In the genomic region with DNA sequence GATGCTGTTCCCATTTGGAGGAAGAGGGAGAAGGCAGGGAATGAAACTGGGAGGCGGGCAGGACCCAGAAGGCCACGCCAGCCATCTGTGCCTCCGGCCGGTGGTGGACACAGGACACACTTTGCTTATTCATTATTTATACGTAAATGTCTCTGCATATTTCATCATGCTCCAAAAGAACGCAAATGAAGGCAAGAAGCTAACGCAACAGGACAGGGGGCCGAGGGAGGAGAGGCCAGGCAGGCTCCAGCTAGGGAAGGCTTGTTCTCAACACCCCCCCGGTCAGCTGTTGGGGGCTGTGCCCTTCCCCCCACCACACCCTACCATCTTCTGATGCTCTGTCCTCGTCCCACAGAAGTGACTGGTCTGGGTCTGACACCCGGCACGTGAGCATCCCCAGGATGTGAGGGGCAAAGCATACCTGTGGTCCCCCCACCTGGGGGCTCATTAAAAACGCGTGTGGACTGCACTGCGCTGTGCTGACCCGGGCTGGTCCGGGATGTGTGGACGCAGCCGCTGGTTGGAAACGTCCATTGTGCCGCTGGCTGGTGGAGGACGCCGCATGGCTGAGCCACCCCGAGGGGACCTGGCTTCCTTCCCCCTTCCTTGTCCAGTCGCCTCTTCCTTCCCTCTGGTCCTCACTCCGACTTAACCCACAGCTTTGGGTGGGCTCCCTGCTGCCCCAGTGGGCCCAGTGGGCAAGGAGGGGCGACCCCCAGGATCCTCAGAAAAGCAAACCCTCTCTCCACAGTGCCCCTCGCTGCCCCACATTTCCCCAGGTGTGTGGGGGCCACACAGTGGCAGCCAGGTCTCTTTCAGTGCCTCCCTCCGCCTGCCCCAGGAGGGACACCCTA, we compare ENCODE assay signal across 25 cellular contexts. TPM values are rescaled to one million over a fixed set of nuclear protein-coding genes. Genes with fewer than 3 reads are reported as not detected.
DNase-seq lines count a peak whose midpoint lies in the region; ATAC-seq, FAIRE-seq and TF ChIP-seq lines count a peak whose summit lies in the region.
"Had no signal": no experiment of that assay in that cellular context is flagged by ENCODE, and none has a peak within 500 bp of the region (broad histone marks: within the 10 kb centered on the region; RNA-seq: fewer than 3 reads in every experiment).

No MANE protein-coding gene starts in this region.

- no peak for TF ChIP-seq CTCF in A549 (IDR thresholded peaks at IDR 0.05)
- no peak for TF ChIP-seq CTCF in RWPE2 (IDR thresholded peaks at IDR 0.05; ENCODE audit: poor library complexity, severe bottlenecking)
- no peak for TF ChIP-seq CTCF in fibroblast of villous mesenchyme (IDR thresholded peaks at IDR 0.05; ENCODE audit: insufficient read depth, low read depth, low read length)
- TF ChIP-seq CTCF in osteoblast (IDR thresholded peaks at IDR 0.05; ENCODE audit: extremely low read depth, low read depth, low read length), result no peak
- TF ChIP-seq CTCF in foreskin fibroblast (IDR thresholded peaks at IDR 0.05; ENCODE audit: low read depth, low read length), result no peak

- H3K27me3 ChIP-seq in RWPE2 (ENCODE audit: insufficient read depth, poor library complexity, severe bottlenecking) (peaks cover 44% of the 10 kb centered on the region), osteoblast (ENCODE audit: insufficient read depth, low read length) (peaks cover 13% of the 10 kb centered on the region)
- H3K27me3 ChIP-seq in CD4-positive, alpha-beta memory T cell (ENCODE audit: insufficient read depth, low read length), result no peaks in the 10 kb centered on the region

- no peak for TF ChIP-seq EP300 in A549 (IDR thresholded peaks at IDR 0.05)

- TF ChIP-seq POLR2A in A549 (IDR thresholded peaks at IDR 0.05; ENCODE audit: low read length), result no peak

- no peaks in the 10 kb centered on the region for H3K36me3 ChIP-seq in RWPE2 (ENCODE audit: low read depth)
- no peaks in the 10 kb centered on the region for H3K36me3 ChIP-seq in osteoblast (ENCODE audit: insufficient read depth, low read length)
- H3K36me3 ChIP-seq in CD4-positive, alpha-beta memory T cell (ENCODE audit: insufficient read depth, low read length), result no peaks in the 10 kb centered on the region
- H3K36me3 ChIP-seq: SJCRH30 had no signal

- H2AFZ ChIP-seq in osteoblast (ENCODE audit: low read length), result no peak overlapping the region
- H2AFZ ChIP-seq: GM23248 had no signal

- H3K4me3 Mint-ChIP-seq in CD4-positive, alpha-beta memory T cell, result no peak overlapping the region
- H3K4me3 Mint-ChIP-seq: B cell had no signal

- H3K4me3 ChIP-seq in A549 (no peak overlapping the region), RWPE2 (ENCODE audit: severe bottlenecking) (no peak overlapping the region), fibroblast of villous mesenchyme (ENCODE audit: low read depth, low read length) (no peak overlapping the region), osteoblast (ENCODE audit: insufficient read depth, low read length) (no peak overlapping the region), foreskin fibroblast (ENCODE audit: low read depth in 1 of 2, low read length in 2 of 2) (no peak overlapping the region)
- H3K4me3 ChIP-seq in CD4-positive, alpha-beta memory T cell (ENCODE audit: low read length in 2 of 2), result no peak overlapping the region
- H3K4me3 ChIP-seq: GM23248, SJCRH30 had no signal

- TF ChIP-seq RAD21 in A549 (conservative IDR thresholded peaks at IDR 0.05 in 1 of 2, IDR thresholded peaks at IDR 0.05 in 1 of 2), result no peak

- H3K9me3 Mint-ChIP-seq in CD4-positive, alpha-beta memory T cell, result no peaks in the 10 kb centered on the region

- H3K4me1 Mint-ChIP-seq in CD4-positive, alpha-beta memory T cell, result no peaks in the 10 kb centered on the region
- H3K4me1 Mint-ChIP-seq: B cell had no signal

- H3K4me2 ChIP-seq in A549 (no peak overlapping the region), osteoblast (ENCODE audit: insufficient read depth, low read length) (no peak overlapping the region)
- H3K4me2 ChIP-seq: KMS-11 had no signal

- peak overlapping the region; percentile 9 to 42; a peak in 3 of 6 replicates for H3K27ac ChIP-seq in A549
- no peak overlapping the region for H3K27ac ChIP-seq in RWPE2 (ENCODE audit: poor library complexity, severe bottlenecking)
- H3K27ac ChIP-seq in osteoblast (ENCODE audit: low read depth, low read length), result no peak overlapping the region
- no peak overlapping the region for H3K27ac ChIP-seq in CD4-positive, alpha-beta memory T cell (ENCODE audit: low read depth, low read length)
- H3K27ac ChIP-seq: GM23248, KMS-11, SJCRH30 had no signal

- H3K36me3 Mint-ChIP-seq in CD4-positive, alpha-beta memory T cell, result no peaks in the 10 kb centered on the region

- no peak for FAIRE-seq in A549 (lab: Jason Lieb, UNC)
- FAIRE-seq: HTR-8/SVneo had no signal

- DNase-seq in A549 (ENCODE audit: low read depth in 1 of 2, low spot score in 1 of 2), result no peak
- peak; percentile 59 for DNase-seq in RWPE2 (ENCODE audit: low spot score)
- peak; percentile 11 for DNase-seq in fibroblast of villous mesenchyme (ENCODE audit: low read depth)
- peak; percentile 49 for DNase-seq in osteoblast (ENCODE audit: insufficient read length, low spot score, missing footprints)
- no peak for DNase-seq in CD4-positive, alpha-beta memory T cell
- no peak for DNase-seq in foreskin fibroblast
- DNase-seq: DMS79; GM23248; HCEC 1CT; NCI-H1092 treated with DMSO at 0.1 percent for 48 hours; NCI-H146; NCI-H2029 treated with DMSO at 0.1 percent for 48 hours; NCI-H2171; NCI-H345; NCI-H524; NCI-H774; NK-92 treated with Interleukin-12 subunit alpha and Interleukin-12 subunit beta, amount 100 ng/mL, for 24 hours; SJCRH30 had no signal

- 69% methylated on average over 28 of the region's 29 CpGs for WGBS in A549 (ENCODE audit: missing lambda C conversion rate)

- POLR2A ChIA-PET in A549 (lab: Yijun Ruan, JAX), result interaction anchor here (0.7 kb wide), 1 partner anchor 279 kb away, joined by 4 read pairs; no protein-coding TSS in a partner anchor
- POLR2A ChIA-PET in CD4-positive, alpha-beta memory T cell (lab: Charles Lee; ENCODE audit: partially characterized antibody), result interaction anchor here (0.6 kb wide), 1 partner anchor 44 kb away, joined by 4 read pairs; no protein-coding TSS in a partner anchor

- H3K27me3 Mint-ChIP-seq in CD4-positive, alpha-beta memory T cell, result peaks cover 17 to 30% of the 10 kb centered on the region in 2 donors

- intact Hi-C loops in CD4-positive, alpha-beta memory T cell (cut with micrococcal nuclease), result no loop called here

- CTCF ChIA-PET in A549 (lab: Yijun Ruan, JAX), result interaction anchor here (0.6 to 2.8 kb wide), 8 partner anchors 11 to 544 kb away, joined by 3 to 9 read pairs (median 5); no protein-coding TSS in a partner anchor
- CTCF ChIA-PET in CD4-positive, alpha-beta memory T cell (lab: Charles Lee; ENCODE audit: partially characterized antibody), result no interaction called here

- H3K4me1 ChIP-seq in A549 (peaks cover 3% of the 10 kb centered on the region; the same call in 1 of the 3 replicates), RWPE2 (ENCODE audit: insufficient read depth, poor library complexity, severe bottlenecking) (no peaks in the 10 kb centered on the region), osteoblast (ENCODE audit: insufficient read depth, low read length) (no peaks in the 10 kb centered on the region)
- no peaks in the 10 kb centered on the region for H3K4me1 ChIP-seq in CD4-positive, alpha-beta memory T cell (ENCODE audit: insufficient read depth, low read length)
- H3K4me1 ChIP-seq: SJCRH30 had no signal

- no peaks in the 10 kb centered on the region for H4K20me1 ChIP-seq in osteoblast (ENCODE audit: insufficient read depth, low read length)

- H3K9me3 ChIP-seq in A549 (no peaks in the 10 kb centered on the region), RWPE2 (ENCODE audit: severe bottlenecking) (no peaks in the 10 kb centered on the region), osteoblast (ENCODE audit: low read depth, low read length) (no peaks in the 10 kb centered on the region)
- no peaks in the 10 kb centered on the region for H3K9me3 ChIP-seq in CD4-positive, alpha-beta memory T cell (ENCODE audit: control insufficient read depth in 1 of 2, low read length in 2 of 2)
- H3K9me3 ChIP-seq: SJCRH30 had no signal

- H3K27ac Mint-ChIP-seq in CD4-positive, alpha-beta memory T cell, result no peak overlapping the region
- H3K27ac Mint-ChIP-seq: B cell had no signal

- ATAC-seq in A549 (no peak), RWPE2 (ENCODE audit: low read depth) (no peak), GM19395 (IDR thresholded peaks at IDR 0.05; ENCODE audit: unreplicated experiment) (no peak), GM19035 (IDR thresholded peaks at IDR 0.05; ENCODE audit: unreplicated experiment) (no peak)
- ATAC-seq: Panc1 had no signal

- H3K79me2 ChIP-seq in osteoblast (ENCODE audit: insufficient read depth, low read length), result no peaks in the 10 kb centered on the region

TF ChIP-seq in A549, 52 proteins besides CTCF, POLR2A, EP300 and RAD21 (continues in another document):
- TF ChIP-seq GATA3 (IDR thresholded peaks at IDR 0.05; ENCODE audit: borderline replicate concordance) (no peak), FOXS1 (CRISPR knock-in tag; IDR thresholded peaks at IDR 0.05) (no peak), NFE2L2 (conservative IDR thresholded peaks at IDR 0.05; ENCODE audit: low read length) (no peak), TP53 (CRISPR knock-in tag; IDR thresholded peaks at IDR 0.05) (no peak), RARB (CRISPR knock-in tag; IDR thresholded peaks at IDR 0.05) (no peak), HOXB13 (CRISPR knock-in tag; IDR thresholded peaks at IDR 0.05; ENCODE audit: low read depth) (no peak), ZSCAN20 (CRISPR knock-in tag; IDR thresholded peaks at IDR 0.05) (no peak)
- TF ChIP-seq, protein P1, sequence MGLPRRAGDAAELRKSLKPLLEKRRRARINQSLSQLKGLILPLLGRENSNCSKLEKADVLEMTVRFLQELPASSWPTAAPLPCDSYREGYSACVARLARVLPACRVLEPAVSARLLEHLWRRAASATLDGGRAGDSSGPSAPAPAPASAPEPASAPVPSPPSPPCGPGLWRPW (IDR thresholded peaks at IDR 0.05), result no peak
- TF ChIP-seq, protein P2, sequence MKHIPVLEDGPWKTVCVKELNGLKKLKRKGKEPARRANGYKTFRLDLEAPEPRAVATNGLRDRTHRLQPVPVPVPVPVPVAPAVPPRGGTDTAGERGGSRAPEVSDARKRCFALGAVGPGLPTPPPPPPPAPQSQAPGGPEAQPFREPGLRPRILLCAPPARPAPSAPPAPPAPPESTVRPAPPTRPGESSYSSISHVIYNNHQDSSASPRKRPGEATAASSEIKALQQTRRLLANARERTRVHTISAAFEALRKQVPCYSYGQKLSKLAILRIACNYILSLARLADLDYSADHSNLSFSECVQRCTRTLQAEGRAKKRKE (CRISPR knock-in tag; IDR thresholded peaks at IDR 0.05; ENCODE audit: low read depth), result no peak

RNA-seq across cellular contexts. Expression of a gene that starts 46.4 kb away (rescaled TPM):
- polyA plus RNA-seq in A549 (2011; rRNA removed), result not detected in 2 replicates
- not detected in 2 replicates for polyA plus RNA-seq in A549 (2012; cell fraction: cytosol; rRNA removed)
- not detected in 2 replicates for polyA plus RNA-seq in A549 (2012; cell fraction: nucleus; rRNA removed)
- polyA plus RNA-seq in A549 (2017; fragmentation: RNase III; extraction: RNeasy Plus Mini Kit Qiagen cat#74134 plus additional on column Dnase treatment), result not detected in 3 replicates
- not detected in 2 replicates for polyA minus RNA-seq in A549 (2011; rRNA and poly(A)+ RNA removed)
- total RNA-seq in fibroblast of villous mesenchyme, result not detected in 2 replicates
- not detected in 2 replicates for total RNA-seq in osteoblast
- total RNA-seq in CD4-positive, alpha-beta memory T cell, result under 1 TPM in 1 of 2 experiments, not detected in 1; 0.20 TPM
- polyA plus RNA-seq in CD4-positive, alpha-beta memory T cell, result under 1 TPM in 1 of 2 donors, not detected in 1; 0.15 TPM
- total RNA-seq: A172, GM23248, SJCRH30 had no signal
- polyA plus RNA-seq: GM23248 had no signal

Comparison
In these comparisons a context has a peak if more than half of its experiments do, and no peak if none do; other contexts are left out.
1. DNase-seq: peak in RWPE2 (single experiment), fibroblast of villous mesenchyme (single experiment) and osteoblast (single experiment); none in A549 (0 of 2), CD4-positive, alpha-beta memory T cell (0 of 5) and foreskin fibroblast (0 of 2).
2. H3K27ac ChIP-seq: peak in A549 (2 of 2); none in RWPE2 (single experiment), osteoblast (single experiment) and CD4-positive, alpha-beta memory T cell (single experiment).